ENCODE assay signal across 1 cellular context in the genomic region with DNA sequence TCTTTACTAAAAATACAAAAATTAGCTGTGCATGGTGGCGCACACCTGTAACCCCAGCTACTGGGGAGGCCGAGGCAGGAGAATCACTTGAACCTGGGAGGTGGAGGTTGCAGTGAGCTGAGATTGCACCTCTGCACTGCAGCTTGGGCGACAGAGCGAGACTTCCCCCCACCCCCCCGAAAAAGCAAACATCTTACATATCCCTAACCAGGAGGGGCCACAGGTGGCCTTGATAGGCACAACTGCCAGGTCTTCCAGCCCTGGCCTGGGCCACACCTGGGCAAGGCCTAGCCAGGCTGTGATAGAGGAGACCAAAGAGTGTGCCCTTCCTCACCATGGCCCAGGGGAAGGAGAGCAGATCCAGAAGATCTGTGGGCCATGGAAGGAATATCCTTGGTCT.
A peak's percentile ranks its signal among the peaks of the same experiment; 100 is the strongest.
TF ChIP-seq lines count a peak whose summit lies in the region.

No MANE protein-coding gene starts in this region.

TF ChIP-seq in HEK293, 187 proteins besides CTCF, POLR2A, EP300 and RAD21 (continued from another document):
- TF ChIP-seq ZNF169 (tag by site-specific recombination; IDR thresholded peaks at IDR 0.05) (no peak), ZNF626 (tag by site-specific recombination; IDR thresholded peaks at IDR 0.05) (no peak), ZNF530 (tag by site-specific recombination; IDR thresholded peaks at IDR 0.05; ENCODE audit: low read depth) (no peak), SCRT1 (tag by site-specific recombination; IDR thresholded peaks at IDR 0.05; ENCODE audit: borderline replicate concordance) (peak; percentile 72), ZBTB20 (tag by site-specific recombination; IDR thresholded peaks at IDR 0.05) (no peak), ZNF248 (tag by site-specific recombination; IDR thresholded peaks at IDR 0.05) (no peak), SCRT2 (tag by site-specific recombination; IDR thresholded peaks at IDR 0.05) (peak; percentile 70), ZSCAN23 (tag by site-specific recombination; IDR thresholded peaks at IDR 0.05) (no peak), ZNF747 (tag by site-specific recombination; IDR thresholded peaks at IDR 0.05) (no peak)
- TF ChIP-seq, protein P1, sequence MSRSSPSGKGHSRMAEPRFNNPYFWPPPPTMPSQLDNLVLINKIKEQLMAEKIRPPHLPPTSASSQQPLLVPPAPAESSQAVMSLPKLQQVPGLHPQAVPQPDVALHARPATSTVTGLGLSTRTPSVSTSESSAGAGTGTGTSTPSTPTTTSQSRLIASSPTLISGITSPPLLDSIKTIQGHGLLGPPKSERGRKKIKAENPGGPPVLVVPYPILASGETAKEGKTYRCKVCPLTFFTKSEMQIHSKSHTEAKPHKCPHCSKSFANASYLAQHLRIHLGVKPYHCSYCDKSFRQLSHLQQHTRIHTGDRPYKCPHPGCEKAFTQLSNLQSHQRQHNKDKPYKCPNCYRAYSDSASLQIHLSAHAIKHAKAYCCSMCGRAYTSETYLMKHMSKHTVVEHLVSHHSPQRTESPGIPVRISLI (tag by site-specific recombination; IDR thresholded peaks at IDR 0.05), result no peak
- TF ChIP-seq, protein P2, sequence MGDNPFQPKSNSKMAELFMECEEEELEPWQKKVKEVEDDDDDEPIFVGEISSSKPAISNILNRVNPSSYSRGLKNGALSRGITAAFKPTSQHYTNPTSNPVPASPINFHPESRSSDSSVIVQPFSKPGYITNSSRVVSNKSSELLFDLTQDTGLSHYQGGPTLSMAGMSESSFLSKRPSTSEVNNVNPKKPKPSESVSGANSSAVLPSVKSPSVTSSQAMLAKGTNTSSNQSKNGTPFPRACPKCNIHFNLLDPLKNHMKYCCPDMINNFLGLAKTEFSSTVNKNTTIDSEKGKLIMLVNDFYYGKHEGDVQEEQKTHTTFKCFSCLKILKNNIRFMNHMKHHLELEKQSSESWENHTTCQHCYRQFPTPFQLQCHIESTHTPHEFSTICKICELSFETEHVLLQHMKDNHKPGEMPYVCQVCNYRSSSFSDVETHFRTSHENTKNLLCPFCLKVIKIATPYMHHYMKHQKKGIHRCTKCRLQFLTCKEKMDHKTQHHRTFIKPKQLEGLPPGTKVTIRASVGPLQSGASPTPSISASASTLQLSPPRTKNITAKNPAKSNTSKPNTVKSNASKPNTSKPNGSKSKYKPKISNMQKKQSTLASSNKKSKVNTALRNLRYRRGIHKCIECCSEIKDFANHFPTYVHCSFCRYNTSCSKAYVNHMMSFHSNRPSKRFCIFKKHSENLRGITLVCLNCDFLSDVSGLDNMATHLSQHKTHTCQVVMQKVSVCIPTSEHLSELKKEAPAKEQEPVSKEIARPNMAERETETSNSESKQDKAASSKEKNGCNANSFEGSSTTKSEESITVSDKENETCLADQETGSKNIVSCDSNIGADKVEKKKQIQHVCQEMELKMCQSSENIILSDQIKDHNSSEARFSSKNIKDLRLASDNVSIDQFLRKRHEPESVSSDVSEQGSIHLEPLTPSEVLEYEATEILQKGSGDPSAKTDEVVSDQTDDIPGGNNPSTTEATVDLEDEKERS (tag by site-specific recombination; IDR thresholded peaks at IDR 0.05), result no peak
- TF ChIP-seq, protein P3, sequence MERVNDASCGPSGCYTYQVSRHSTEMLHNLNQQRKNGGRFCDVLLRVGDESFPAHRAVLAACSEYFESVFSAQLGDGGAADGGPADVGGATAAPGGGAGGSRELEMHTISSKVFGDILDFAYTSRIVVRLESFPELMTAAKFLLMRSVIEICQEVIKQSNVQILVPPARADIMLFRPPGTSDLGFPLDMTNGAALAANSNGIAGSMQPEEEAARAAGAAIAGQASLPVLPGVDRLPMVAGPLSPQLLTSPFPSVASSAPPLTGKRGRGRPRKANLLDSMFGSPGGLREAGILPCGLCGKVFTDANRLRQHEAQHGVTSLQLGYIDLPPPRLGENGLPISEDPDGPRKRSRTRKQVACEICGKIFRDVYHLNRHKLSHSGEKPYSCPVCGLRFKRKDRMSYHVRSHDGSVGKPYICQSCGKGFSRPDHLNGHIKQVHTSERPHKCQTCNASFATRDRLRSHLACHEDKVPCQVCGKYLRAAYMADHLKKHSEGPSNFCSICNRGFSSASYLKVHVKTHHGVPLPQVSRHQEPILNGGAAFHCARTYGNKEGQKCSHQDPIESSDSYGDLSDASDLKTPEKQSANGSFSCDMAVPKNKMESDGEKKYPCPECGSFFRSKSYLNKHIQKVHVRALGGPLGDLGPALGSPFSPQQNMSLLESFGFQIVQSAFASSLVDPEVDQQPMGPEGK (tag by site-specific recombination; IDR thresholded peaks at IDR 0.05), result no peak
